In the genomic region with DNA sequence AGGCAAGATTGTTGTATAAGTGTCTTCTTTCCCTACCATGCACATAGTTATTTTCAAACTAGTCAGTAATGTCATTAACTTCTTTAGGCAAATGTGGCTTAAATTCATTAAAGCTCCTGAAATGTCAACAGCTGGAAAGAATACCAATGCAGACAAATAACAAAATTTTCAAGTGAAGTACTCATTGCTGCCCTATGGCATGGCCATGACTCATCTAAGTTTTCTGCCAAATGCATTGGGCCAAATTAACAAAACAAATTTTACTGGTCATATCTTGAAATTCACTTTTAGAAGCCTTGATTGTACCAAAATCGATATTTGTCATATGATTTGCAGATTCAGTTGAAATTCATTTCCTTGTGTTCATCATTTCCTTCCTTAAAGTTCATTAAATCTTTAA, we compare ENCODE assay signal across 19 cellular contexts.
DNase-seq lines count a peak whose midpoint lies in the region; ATAC-seq lines count a peak whose summit lies in the region.
"Had no signal": no experiment of that assay in that cellular context is flagged by ENCODE, and none has a peak within 500 bp of the region (broad histone marks: within the 10 kb centered on the region; RNA-seq: fewer than 3 reads in every experiment).

No MANE protein-coding gene starts in this region.

- ATAC-seq in GM18519 (IDR thresholded peaks at IDR 0.05; ENCODE audit: low FRiP score, unreplicated experiment) (no peak), HG03439 (IDR thresholded peaks at IDR 0.05; ENCODE audit: unreplicated experiment) (no peak)
- ATAC-seq: A549 had no signal

- H3K79me2 ChIP-seq in GM23248 (ENCODE audit: insufficient read depth): no peaks in the 10 kb centered on the region

- H3K4me1 ChIP-seq in GM23248 (ENCODE audit: insufficient read depth) (peaks cover 11% of the 10 kb centered on the region; the same call in 1 of the 2 replicates), adipocyte (ENCODE audit: control insufficient read depth, insufficient read depth, low read length) (peaks cover 14% of the 10 kb centered on the region)
- H3K4me1 ChIP-seq: A549, Peyer's patch had no signal

- H3K4me2 ChIP-seq in GM23248 (ENCODE audit: unreplicated experiment): peak overlapping the region; percentile 5
- H3K4me2 ChIP-seq: A549 had no signal

- H3K27me3 ChIP-seq in GM23248 (replicated peaks; ENCODE audit: insufficient read depth) (no peaks in the 10 kb centered on the region), adipocyte (replicated peaks; ENCODE audit: control insufficient read depth, insufficient read depth, low read length) (no peaks in the 10 kb centered on the region)
- H3K27me3 ChIP-seq: Peyer's patch had no signal

- H3K9ac ChIP-seq in GM23248 (no peak overlapping the region), adipocyte (ENCODE audit: low read length) (no peak overlapping the region)

- WGBS in GM23248 (ENCODE audit: low coverage in 1 of 2, low lambda C conversion rate in 2 of 2, missing lambda C conversion rate in 2 of 2), 2 experiments: 92 to 100% methylated on average over 1 of the region's 1 CpG

- DNase-seq in EH (ENCODE audit: low read depth): peak; percentile 11
- peak; percentile 47 for DNase-seq in GM23248
- DNase-seq in adipocyte (ENCODE audit: low read depth): peak; percentile 31
- peak; percentile 37 for DNase-seq in fibroblast of gingiva (ENCODE audit: low read depth)
- DNase-seq in stimulated activated CD4-positive, alpha-beta T cell treated with anti-CD3 and anti-CD28 coated beads, Interleukin-4, amount 100 ng/mL, for 4 hours: no peak
- DNase-seq in activated CD4-positive, CD25-positive, alpha-beta regulatory T cell (lab: John Stamatoyannopoulos, UW): no peak
- DNase-seq: CD4-positive, CD25-positive, alpha-beta regulatory T cell; H7; KBM-7; NCI-H1092 treated with DMSO at 0.1 percent for 48 hours; NCI-H1436 treated with DMSO at 0.1 percent for 48 hours; NCI-H1930; NCI-H524; NCI-H774; Peyer's patch had no signal

- H4K20me1 ChIP-seq in GM23248 (ENCODE audit: insufficient read depth): no peaks in the 10 kb centered on the region

- peaks cover 11% of the 10 kb centered on the region; the same call in 1 of the 2 replicates for H3F3A ChIP-seq in GM23248 (ENCODE audit: insufficient read depth)

- H3K9me3 ChIP-seq in GM23248 (ENCODE audit: low read depth): peaks cover 5% of the 10 kb centered on the region
- peaks cover 3% of the 10 kb centered on the region for H3K9me3 ChIP-seq in adipocyte (ENCODE audit: control insufficient read depth, low read length)
- H3K9me3 ChIP-seq: A549 had no signal

- H3K9me2 ChIP-seq in GM23248 (ENCODE audit: insufficient read depth): no peaks in the 10 kb centered on the region

- no peak overlapping the region for H2AFZ ChIP-seq in GM23248

- H3K4me3 ChIP-seq in GM23248: no peak overlapping the region
- no peak overlapping the region for H3K4me3 ChIP-seq in adipocyte (ENCODE audit: low read length)
- H3K4me3 ChIP-seq: A549, Peyer's patch had no signal

- in situ Hi-C loops in GM23248 (cut with MboI): no loop called here

- H3K36me3 ChIP-seq in GM23248 (ENCODE audit: low read depth) (no peaks in the 10 kb centered on the region), adipocyte (ENCODE audit: control insufficient read depth, insufficient read depth, low read length, severe bottlenecking) (no peaks in the 10 kb centered on the region)
- H3K36me3 ChIP-seq: Peyer's patch had no signal

- no peak overlapping the region for H3K27ac ChIP-seq in GM23248
- H3K27ac ChIP-seq: A549, HL-60, Peyer's patch had no signal

Comparison
In these comparisons a context has a peak if more than half of its experiments do, and no peak if none do; other contexts are left out.
1. DNase-seq: peak in EH (single experiment), GM23248 (single experiment), adipocyte (single experiment) and fibroblast of gingiva (single experiment); none in stimulated activated CD4-positive, alpha-beta T cell treated with anti-CD3 and anti-CD28 coated beads, Interleukin-4, amount 100 ng/mL, for 4 hours (0 of 2) and activated CD4-positive, CD25-positive, alpha-beta regulatory T cell (0 of 4).